8 cellular contexts compared by ENCODE assay signal in the genomic region with DNA sequence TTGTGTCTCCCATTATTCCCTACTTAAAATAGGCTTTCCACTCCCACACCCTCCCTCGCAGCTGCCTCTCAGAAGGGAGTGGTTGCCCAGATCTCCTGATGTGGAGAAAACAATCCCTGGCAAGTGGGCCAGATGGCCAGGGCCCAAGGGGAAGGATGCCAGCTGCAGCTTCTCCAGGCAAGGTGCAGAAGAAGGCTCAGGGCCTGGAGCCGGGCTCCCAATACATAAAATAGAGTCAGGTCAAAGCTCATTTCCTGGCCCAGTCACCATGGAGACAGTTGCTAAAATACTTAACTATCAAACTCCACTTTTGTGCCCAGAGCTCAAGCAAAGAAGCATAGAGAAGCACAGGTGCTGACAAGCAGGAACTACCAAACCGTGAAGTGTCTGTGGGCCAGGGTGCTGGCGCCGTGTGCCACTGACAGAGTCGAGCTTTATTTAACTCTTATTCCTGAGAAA. TPM values are rescaled to one million over a fixed set of nuclear protein-coding genes. Genes with fewer than 3 reads are reported as not detected.
DNase-seq lines count a peak whose midpoint lies in the region; ATAC-seq and TF ChIP-seq lines count a peak whose summit lies in the region.

No MANE protein-coding gene starts in this region.

- ATAC-seq in HG02938 (IDR thresholded peaks at IDR 0.05; ENCODE audit: unreplicated experiment) = peak; percentile 81

- TF ChIP-seq CTCF in fibroblast of villous mesenchyme (IDR thresholded peaks at IDR 0.05; ENCODE audit: insufficient read depth, low read depth, low read length) = no peak

- H3K4me3 ChIP-seq in fibroblast of villous mesenchyme (ENCODE audit: low read depth, low read length) = no peak overlapping the region

- DNase-seq in DMS53 (lab: John Stamatoyannopoulos, UW) = peak; percentile 98
- DNase-seq in NCI-H345 treated with DMSO at 0.1 percent for 48 hours (lab: John Stamatoyannopoulos, UW; ENCODE audit: unreplicated experiment) = peak; percentile 28
- peak; percentile 27 for DNase-seq in fibroblast of villous mesenchyme (ENCODE audit: low read depth)
- DNase-seq in putamen (ENCODE audit: low spot score) = peak; percentile 65
- no peak for DNase-seq in NCI-H2227 (lab: John Stamatoyannopoulos, UW; ENCODE audit: unreplicated experiment)
- no peak for DNase-seq in A172 (ENCODE audit: low spot score)
- no peak for DNase-seq in effector CD4-positive, alpha-beta T cell

RNA-seq across cellular contexts. Expression of a gene that starts 45.7 kb away (rescaled TPM):
- total RNA-seq in fibroblast of villous mesenchyme = 56.0 and 77.7 TPM in 2 replicates
- total RNA-seq in A172 (2014; rRNA removed; shearing (Covaris generic)) = 6.4 and 6.5 TPM in 2 replicates

RNA-seq across cellular contexts. Expression of a gene that starts 59.1 kb away (rescaled TPM):
- 30.6 and 50.5 TPM in 2 replicates for total RNA-seq in fibroblast of villous mesenchyme
- total RNA-seq in A172 (2014; rRNA removed; shearing (Covaris generic)) = 44.9 and 63.7 TPM in 2 replicates

RNA-seq across cellular contexts. Expression of a gene that starts 59.6 kb away (rescaled TPM):
- total RNA-seq in fibroblast of villous mesenchyme = 44.0 and 48.6 TPM in 2 replicates
- total RNA-seq in A172 (2014; rRNA removed; shearing (Covaris generic)) = 24.9 and 48.4 TPM in 2 replicates

Comparison
In these comparisons a context has a peak if more than half of its experiments do, and no peak if none do; other contexts are left out.
1. DNase-seq: peak in DMS53 (single experiment), NCI-H345 treated with DMSO at 0.1 percent for 48 hours (single experiment), fibroblast of villous mesenchyme (single experiment) and putamen (single experiment); none in NCI-H2227 (single experiment), A172 (single experiment) and effector CD4-positive, alpha-beta T cell (single experiment).